8 cellular contexts compared by ENCODE assay signal in the genomic region with DNA sequence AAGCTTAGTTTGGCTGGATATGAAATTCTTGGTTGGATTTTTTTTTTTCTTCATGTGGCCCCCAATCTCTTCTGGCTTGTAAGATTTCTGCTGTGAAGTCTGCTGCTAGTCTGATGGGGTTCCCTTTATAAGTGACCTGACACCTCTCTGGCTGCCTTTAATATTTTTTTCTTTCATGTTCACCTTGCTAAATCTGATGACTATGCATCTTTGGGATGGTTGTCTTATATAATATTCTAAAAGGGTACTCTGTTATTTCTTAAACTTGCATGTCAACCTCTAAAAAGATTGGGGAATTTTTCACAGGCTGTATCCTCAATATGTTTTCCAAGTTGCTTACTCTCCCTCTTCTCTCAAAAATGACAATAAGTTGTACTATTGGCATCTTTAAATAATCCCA.
"Had no signal": no experiment of that assay in that cellular context is flagged by ENCODE, and none has a peak within 500 bp of the region (broad histone marks: within the 10 kb centered on the region; RNA-seq: fewer than 3 reads in every experiment).

No MANE protein-coding gene starts in this region.

- FAIRE-seq: G401.6, GM12878, GM12891, GM12892, GM18507, GM19239 had no signal

- DNase-seq: GDM1, GF-D8 had no signal

- ATAC-seq: GM12878 had no signal

- H3K4me3 ChIP-seq: GM12878 had no signal
